In genomic region chr16:58198022-58198683, GRCh38 we compare ENCODE assay signal across 8 cellular contexts. TPM values are rescaled to one million over a fixed set of nuclear protein-coding genes. Genes with fewer than 3 reads are reported as not detected.
DNase-seq lines count a peak whose midpoint lies in the region; ATAC-seq and TF ChIP-seq lines count a peak whose summit lies in the region.

Gene CSNK2A2, minus strand, starts transcription at chr16:58198106. Its CDS starts 370 bp downstream, at chr16:58197736.

- no peaks in the 10 kb centered on the region for H3K9me3 ChIP-seq in DND-41 (ENCODE audit: insufficient read depth, low read length, severe bottlenecking)
- no peaks in the 10 kb centered on the region for H3K9me3 ChIP-seq in SK-N-MC (ENCODE audit: low read depth, low read length)
- H3K9me3 ChIP-seq in suprapubic skin = no peaks in the 10 kb centered on the region

- peaks cover 35% of the 10 kb centered on the region for H3K4me1 Mint-ChIP-seq in activated naive CD4-positive, alpha-beta T cell treated with anti-CD3 and anti-CD28 coated beads, Interleukin-2, amount 10 ng/mL, durations not matched to agents 7 days and 5 days

- no peaks in the 10 kb centered on the region for H3K9me3 Mint-ChIP-seq in activated naive CD4-positive, alpha-beta T cell treated with anti-CD3 and anti-CD28 coated beads, Interleukin-2, amount 10 ng/mL, durations not matched to agents 7 days and 5 days

- H3K4me2 ChIP-seq in DND-41 (ENCODE audit: insufficient read depth, low read length) = peak within 1 kb of the TSS; percentile 94

- TF ChIP-seq CTCF in DND-41 (IDR thresholded peaks at IDR 0.05; ENCODE audit: borderline replicate concordance, extremely low read depth, low read length, poor library complexity, severe bottlenecking) (peak; percentile 68), omental fat pad (IDR thresholded peaks at IDR 0.05) (no peak), suprapubic skin (IDR thresholded peaks at IDR 0.05) (peak in 1 of 2 donors; percentile 30)

- DNase-seq in DND-41 (peak; percentile 79), KBM-7 (peak; percentile 73), SK-N-MC (ENCODE audit: low read depth, low spot score) (no peak), germinal center (ENCODE audit: low spot score) (peak; percentile 93), omental fat pad (ENCODE audit: low spot score) (peak; percentile 29), suprapubic skin (ENCODE audit: low spot score in 2 of 2) (peak in 1 of 2 donors; percentile 69)
- peak; percentile 81 for DNase-seq in activated naive CD4-positive, alpha-beta T cell treated with anti-CD3 and anti-CD28 coated beads, Interleukin-2, amount 10 ng/mL, durations not matched to agents 7 days and 5 days

- CTCF ChIA-PET in activated naive CD4-positive, alpha-beta T cell treated with anti-CD3 and anti-CD28 coated beads, Interleukin-2, amount 10 ng/mL, durations not matched to agents 7 days and 5 days (lab: Charles Lee) = no interaction called here

- H3K27me3 Mint-ChIP-seq in activated naive CD4-positive, alpha-beta T cell treated with anti-CD3 and anti-CD28 coated beads, Interleukin-2, amount 10 ng/mL, durations not matched to agents 7 days and 5 days = peaks cover 25% of the 10 kb centered on the region

- in situ Hi-C loops in KBM-7 (cut with MboI; ENCODE audit: low pct_unique_long_range_greater_than_20kb, low sequenced_read_pairs) = no loop called here

- H3K4me3 ChIP-seq in DND-41 (ENCODE audit: low read depth in 1 of 2, low read length in 2 of 2) = peak within 1 kb of the TSS; percentile 94 to 97
- peak within 1 kb of the TSS; percentile 77 for H3K4me3 ChIP-seq in SK-N-MC
- H3K4me3 ChIP-seq in suprapubic skin = peak within 1 kb of the TSS; percentile 80

- no peak for TF ChIP-seq EP300 in suprapubic skin (IDR thresholded peaks at IDR 0.05)

- H3K4me1 ChIP-seq in DND-41 (ENCODE audit: insufficient read depth, low read length) = peaks cover 36% of the 10 kb centered on the region
- H3K4me1 ChIP-seq in suprapubic skin = peaks cover 21% of the 10 kb centered on the region

- peak within 1 kb of the TSS; percentile 87 for H2AFZ ChIP-seq in DND-41 (ENCODE audit: low read depth, low read length)

- peaks cover 11% of the 10 kb centered on the region for H3K27me3 ChIP-seq in DND-41 (ENCODE audit: insufficient read depth, low read length, poor library complexity)
- H3K27me3 ChIP-seq in suprapubic skin = no peaks in the 10 kb centered on the region

- peak within 1 kb of the TSS; percentile 75 for H3K27ac ChIP-seq in DND-41 (ENCODE audit: low read length)
- no peak within 1 kb of the TSS for H3K27ac ChIP-seq in SK-N-MC
- H3K27ac ChIP-seq in suprapubic skin = peak within 1 kb of the TSS; percentile 30

- peaks cover 26% of the 10 kb centered on the region for H3K36me3 Mint-ChIP-seq in activated naive CD4-positive, alpha-beta T cell treated with anti-CD3 and anti-CD28 coated beads, Interleukin-2, amount 10 ng/mL, durations not matched to agents 7 days and 5 days

- peaks cover 22% of the 10 kb centered on the region for H4K20me1 ChIP-seq in DND-41 (ENCODE audit: insufficient read depth, low read length)

- H3K27ac Mint-ChIP-seq in activated naive CD4-positive, alpha-beta T cell treated with anti-CD3 and anti-CD28 coated beads, Interleukin-2, amount 10 ng/mL, durations not matched to agents 7 days and 5 days = peak within 1 kb of the TSS; percentile 78

- peaks cover 44% of the 10 kb centered on the region for H3K79me2 ChIP-seq in DND-41 (ENCODE audit: insufficient read depth, low read length)

- H3K9ac ChIP-seq in DND-41 (ENCODE audit: low read depth, low read length) (peak within 1 kb of the TSS; percentile 80), SK-N-MC (ENCODE audit: insufficient read length) (peak within 1 kb of the TSS; percentile 81)

- H3K36me3 ChIP-seq in DND-41 (ENCODE audit: insufficient read depth, low read length) = peaks cover 33% of the 10 kb centered on the region
- peaks cover 29% of the 10 kb centered on the region for H3K36me3 ChIP-seq in SK-N-MC (ENCODE audit: insufficient read depth, low read length)
- H3K36me3 ChIP-seq in suprapubic skin = peaks cover 18% of the 10 kb centered on the region

- peak within 1 kb of the TSS; percentile 89 for H3K4me3 Mint-ChIP-seq in activated naive CD4-positive, alpha-beta T cell treated with anti-CD3 and anti-CD28 coated beads, Interleukin-2, amount 10 ng/mL, durations not matched to agents 7 days and 5 days

- 7% methylated on average over 19 of the region's 52 CpGs for whole genome bisulfite sequencing in suprapubic skin

- ATAC-seq in DND-41 (ENCODE audit: insufficient read depth, low read depth) (peak; percentile 98), GM21619 (IDR thresholded peaks at IDR 0.05; ENCODE audit: unreplicated experiment) (peak; percentile 76), omental fat pad (ENCODE audit: low FRiP score) (peak; percentile 95)

- TF ChIP-seq POLR2A in suprapubic skin (IDR thresholded peaks at IDR 0.05) = no peak

RNA-seq across cellular contexts. Expression of gene CSNK2A2, which starts in this region (rescaled TPM):
- total RNA-seq in omental fat pad = 10 to 100 TPM; 34.4 to 48.8 (median 37.8) TPM
- total RNA-seq in suprapubic skin = 100 to 1,000 TPM in 1 of 4 donors, 10 to 100 TPM in 3; 53.3 to 112 (median 70.0) TPM
